In the genomic region with DNA sequence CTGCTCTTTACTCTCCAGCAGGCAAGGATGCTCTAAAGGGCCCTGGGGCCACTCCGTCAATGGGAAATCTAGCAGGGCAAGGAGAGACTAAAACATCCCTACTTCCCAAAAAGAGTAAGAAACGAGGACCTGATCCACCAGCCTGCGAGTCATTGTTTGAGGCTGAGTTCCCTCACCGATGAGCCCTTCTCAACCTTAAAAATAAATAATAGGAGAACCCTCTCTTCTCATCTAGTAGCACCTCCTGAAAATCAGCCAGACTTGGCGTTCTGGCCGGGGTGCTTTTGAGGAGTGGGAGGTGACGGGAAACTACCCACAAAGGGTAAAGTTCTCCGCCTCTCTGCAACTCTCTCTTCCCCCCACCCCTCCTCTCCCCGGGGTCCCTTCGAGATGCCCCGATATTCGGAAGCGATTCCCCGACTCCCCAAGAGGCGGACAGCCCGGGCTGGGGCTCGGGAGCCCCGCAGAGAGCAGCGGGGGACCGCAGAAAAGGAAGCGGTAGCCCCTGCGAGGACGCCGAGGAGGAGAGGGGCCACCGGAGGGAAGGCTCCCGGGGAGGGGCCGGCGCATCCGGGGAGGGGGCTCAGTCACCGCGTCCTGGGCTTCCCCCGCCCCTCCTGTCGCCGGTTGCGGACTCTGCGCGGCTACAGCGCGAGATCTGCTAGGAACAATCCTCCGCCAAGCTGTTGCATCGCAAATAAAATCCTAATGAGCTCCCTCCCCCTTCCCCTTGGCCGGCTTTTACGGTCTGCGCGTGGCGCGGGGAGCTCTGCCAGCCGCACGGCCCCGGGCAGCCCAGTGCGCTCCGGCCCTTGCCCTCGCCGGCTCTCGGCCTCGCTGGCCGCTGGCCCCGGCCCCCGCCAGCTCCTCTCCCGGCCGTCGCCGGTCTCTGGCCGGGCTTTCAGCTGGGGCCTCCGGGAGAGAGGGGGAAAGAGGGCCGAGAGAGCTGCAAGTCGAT, we compare ENCODE assay signal across 9 cellular contexts. TPM values are rescaled to one million over a fixed set of nuclear protein-coding genes. Genes with fewer than 3 reads are reported as not detected.
DNase-seq lines count a peak whose midpoint lies in the region; ATAC-seq, FAIRE-seq and TF ChIP-seq lines count a peak whose summit lies in the region.
"Had no signal": no experiment of that assay in that cellular context is flagged by ENCODE, and none has a peak within 500 bp of the region (broad histone marks: within the 10 kb centered on the region; RNA-seq: fewer than 3 reads in every experiment).

No MANE protein-coding gene starts in this region.

- H3K4me1 ChIP-seq in CD4-positive, CD25-positive, alpha-beta regulatory T cell (ENCODE audit: control insufficient read depth, insufficient read depth, low read length, poor library complexity, severe bottlenecking), result peaks cover 27% of the 10 kb centered on the region
- H3K4me1 ChIP-seq in KMS-11 (ENCODE audit: low read depth, poor library complexity, severe bottlenecking), result no peaks in the 10 kb centered on the region
- peaks cover 11% of the 10 kb centered on the region for H3K4me1 ChIP-seq in astrocyte (ENCODE audit: insufficient read depth, low read length)
- H3K4me1 ChIP-seq in lung (ENCODE audit: control insufficient read depth in 2 of 2, insufficient read depth in 2 of 2, low read length in 2 of 2), result peaks cover 0 to 14% of the 10 kb centered on the region in 2 donors

- H3K27ac ChIP-seq in CD4-positive, CD25-positive, alpha-beta regulatory T cell (ENCODE audit: insufficient read depth, low read length, poor library complexity, severe bottlenecking), result no peak overlapping the region
- no peak overlapping the region for H3K27ac ChIP-seq in KMS-11
- H3K27ac ChIP-seq in astrocyte (ENCODE audit: low read depth, low read length), result no peak overlapping the region
- no peak overlapping the region for H3K27ac ChIP-seq in lung (ENCODE audit: low read depth in 1 of 2, low read length in 1 of 2)
- H3K27ac ChIP-seq: HL-60 had no signal

- H3K27me3 ChIP-seq in CD4-positive, CD25-positive, alpha-beta regulatory T cell (ENCODE audit: control insufficient read depth, insufficient read depth, low read length), result peaks cover 55% of the 10 kb centered on the region
- H3K27me3 ChIP-seq in KMS-11 (ENCODE audit: insufficient read depth, low read depth) (peaks cover 61% of the 10 kb centered on the region), astrocyte (ENCODE audit: insufficient read depth, low read length) (peaks cover 97% of the 10 kb centered on the region), lung (ENCODE audit: control insufficient read depth, insufficient read depth) (peaks cover 23% of the 10 kb centered on the region)

- no peaks in the 10 kb centered on the region for H3K9me3 ChIP-seq in CD4-positive, CD25-positive, alpha-beta regulatory T cell (ENCODE audit: control insufficient read depth in 2 of 2, low read length in 2 of 2)
- peaks cover 12% of the 10 kb centered on the region for H3K9me3 ChIP-seq in astrocyte (ENCODE audit: insufficient read depth, low read depth, low read length)
- H3K9me3 ChIP-seq in lung (ENCODE audit: control insufficient read depth in 2 of 2, insufficient read depth in 1 of 2, low read length in 1 of 2), result peaks cover 0 to 7% of the 10 kb centered on the region in 2 donors

- peak overlapping the region; percentile 23 to 87 (median 74) for H3K4me3 Mint-ChIP-seq in CD4-positive, CD25-positive, alpha-beta regulatory T cell
- peak overlapping the region; percentile 40 for H3K4me3 Mint-ChIP-seq in astrocyte (ENCODE audit: unreplicated experiment)

- TF ChIP-seq CTCF in KMS-11 (conservative IDR thresholded peaks at IDR 0.05; ENCODE audit: low read depth, low read length) (no peak), astrocyte (IDR thresholded peaks at IDR 0.05; ENCODE audit: insufficient read depth, low read depth, low read length) (no peak), lung (IDR thresholded peaks at IDR 0.05; ENCODE audit: control extremely low read depth, extremely low read depth) (no peak)

- peak in 1 of 2 donors; percentile 19 for ATAC-seq in CD4-positive, CD25-positive, alpha-beta regulatory T cell (ENCODE audit: low read depth in 2 of 2)
- ATAC-seq in lung (ENCODE audit: insufficient read depth, low FRiP score) (peak; percentile 4), HG03521 (IDR thresholded peaks at IDR 0.05; ENCODE audit: unreplicated experiment) (no peak)

- H3K9ac ChIP-seq in KMS-11, result peak overlapping the region; percentile 78; the same call in 1 of the 2 replicates
- no peak overlapping the region for H3K9ac ChIP-seq in astrocyte (ENCODE audit: low read length)

- no peaks in the 10 kb centered on the region for H3K36me3 ChIP-seq in CD4-positive, CD25-positive, alpha-beta regulatory T cell (ENCODE audit: control insufficient read depth, insufficient read depth, low read length)
- H3K36me3 ChIP-seq in KMS-11 (ENCODE audit: insufficient read depth) (no peaks in the 10 kb centered on the region), astrocyte (ENCODE audit: insufficient read depth, low read length) (no peaks in the 10 kb centered on the region), lung (ENCODE audit: control insufficient read depth in 2 of 2, insufficient read depth in 2 of 2, low read length in 2 of 2) (no peaks in the 10 kb centered on the region)

- H3K27ac Mint-ChIP-seq in CD4-positive, CD25-positive, alpha-beta regulatory T cell, result no peak overlapping the region
- no peak overlapping the region for H3K27ac Mint-ChIP-seq in astrocyte (ENCODE audit: unreplicated experiment)

- H3K4me1 Mint-ChIP-seq in CD4-positive, CD25-positive, alpha-beta regulatory T cell, result peaks cover 0 to 21% (median 8%) of the 10 kb centered on the region in 4 donors
- H3K4me1 Mint-ChIP-seq in astrocyte (ENCODE audit: low read depth, unreplicated experiment), result no peaks in the 10 kb centered on the region

- peak in 1 of 3 donors; percentile 24 for DNase-seq in CD4-positive, CD25-positive, alpha-beta regulatory T cell
- DNase-seq in astrocyte (ENCODE audit: low read depth), result no peak
- no peak for DNase-seq in lung (ENCODE audit: low spot score)
- DNase-seq in NOMO-1 treated with dmso at 0.1 percent for 144 hours (lab: John Stamatoyannopoulos, UW; ENCODE audit: unreplicated experiment), result no peak
- DNase-seq in HPDE6-E6E7 (ENCODE audit: extremely low spot score), result no peak
- DNase-seq in activated CD8-positive, alpha-beta memory T cell treated with anti-CD3 and anti-CD28 coated beads for 24 hours, result no peak

- no peaks in the 10 kb centered on the region for H4K20me1 ChIP-seq in KMS-11 (ENCODE audit: insufficient read depth)
- peaks cover 6% of the 10 kb centered on the region for H4K20me1 ChIP-seq in astrocyte (ENCODE audit: insufficient read depth, low read length)

- FAIRE-seq in astrocyte (lab: Jason Lieb, UNC), result no peak

- H3K9me3 Mint-ChIP-seq in CD4-positive, CD25-positive, alpha-beta regulatory T cell, result peaks cover 0 to 2% (median 0%) of the 10 kb centered on the region in 7 donors
- peaks cover 26% of the 10 kb centered on the region for H3K9me3 Mint-ChIP-seq in astrocyte (ENCODE audit: unreplicated experiment)

- no peaks in the 10 kb centered on the region for H3K79me2 ChIP-seq in KMS-11 (ENCODE audit: insufficient read depth, low read depth)
- H3K79me2 ChIP-seq in astrocyte (ENCODE audit: insufficient read depth, low read length), result no peaks in the 10 kb centered on the region

- 2 to 3% methylated on average over 59 to 67 of the region's 67 CpGs for WGBS in lung, 2 donors

- H2AFZ ChIP-seq in KMS-11 (ENCODE audit: low read depth) (peak overlapping the region; percentile 94), astrocyte (ENCODE audit: low read depth, low read length) (peak overlapping the region; percentile 67)

- no peak overlapping the region for H3K4me3 ChIP-seq in CD4-positive, CD25-positive, alpha-beta regulatory T cell (ENCODE audit: low read depth, low read length)
- H3K4me3 ChIP-seq in KMS-11 (IDR thresholded peaks at IDR 0.05; ENCODE audit: insufficient read depth, low read depth, low read length), result no peak overlapping the region
- no peak overlapping the region for H3K4me3 ChIP-seq in astrocyte (ENCODE audit: insufficient read depth, low read depth, low read length)
- no peak overlapping the region for H3K4me3 ChIP-seq in lung

- H3K27me3 Mint-ChIP-seq in CD4-positive, CD25-positive, alpha-beta regulatory T cell, result peaks cover 86% of the 10 kb centered on the region
- peaks cover 86% of the 10 kb centered on the region for H3K27me3 Mint-ChIP-seq in astrocyte (ENCODE audit: low read depth, unreplicated experiment)

- no peaks in the 10 kb centered on the region for H3K36me3 Mint-ChIP-seq in CD4-positive, CD25-positive, alpha-beta regulatory T cell
- H3K36me3 Mint-ChIP-seq in astrocyte (ENCODE audit: low read depth, unreplicated experiment), result peaks cover 4% of the 10 kb centered on the region

- H3K4me2 ChIP-seq in KMS-11, result peak overlapping the region; percentile 89; the same call in 1 of the 2 replicates
- peak overlapping the region; percentile 78 for H3K4me2 ChIP-seq in astrocyte (ENCODE audit: low read length)

RNA-seq across cellular contexts. Expression of a gene that starts 1.3 kb away (rescaled TPM):
- total RNA-seq in CD4-positive, CD25-positive, alpha-beta regulatory T cell, result 0.25 TPM
- polyA plus RNA-seq in CD4-positive, CD25-positive, alpha-beta regulatory T cell, result not detected
- total RNA-seq in astrocyte (0.10 and 0.11 TPM in 2 replicates), lung (under 1 TPM in 1 of 2 donors, not detected in 1; 0.18 TPM)
- polyA plus RNA-seq in lung, result not detected

RNA-seq across cellular contexts. Expression of a gene that starts 9.7 kb away (rescaled TPM):
- total RNA-seq in CD4-positive, CD25-positive, alpha-beta regulatory T cell, result not detected
- polyA plus RNA-seq in CD4-positive, CD25-positive, alpha-beta regulatory T cell, result not detected
- total RNA-seq in astrocyte (not detected in 2 replicates), lung (under 1 TPM in 1 of 2 donors, not detected in 1; 0.31 TPM)
- under 1 TPM; 0.08 to 0.10 TPM for polyA plus RNA-seq in lung

RNA-seq across cellular contexts. Expression of a gene that starts 14.0 kb away (rescaled TPM):
- 2.1 TPM for total RNA-seq in CD4-positive, CD25-positive, alpha-beta regulatory T cell
- polyA plus RNA-seq in CD4-positive, CD25-positive, alpha-beta regulatory T cell, result 1 to 10 TPM in 3 of 4 donors, under 1 TPM in 1; 0.77 to 7.2 (median 2.1) TPM
- not detected in 2 replicates for total RNA-seq in astrocyte
- total RNA-seq in lung, result 1 to 10 TPM in 1 of 2 donors, under 1 TPM in 1; 0.43 to 3.3 TPM
- 1 to 10 TPM; 1.2 to 3.3 TPM for polyA plus RNA-seq in lung

RNA-seq across cellular contexts. Expression of a gene that starts 20.0 kb away (rescaled TPM):
- total RNA-seq in CD4-positive, CD25-positive, alpha-beta regulatory T cell, result not detected
- polyA plus RNA-seq in CD4-positive, CD25-positive, alpha-beta regulatory T cell, result not detected
- total RNA-seq in astrocyte (not detected in 2 replicates), lung (1 to 10 TPM; 6.1 to 7.5 TPM)
- 1 to 10 TPM; 5.3 to 5.4 TPM for polyA plus RNA-seq in lung

RNA-seq across cellular contexts. Expression of a gene that starts 31.2 kb away (rescaled TPM):
- total RNA-seq in CD4-positive, CD25-positive, alpha-beta regulatory T cell, result not detected
- not detected for polyA plus RNA-seq in CD4-positive, CD25-positive, alpha-beta regulatory T cell
- total RNA-seq in astrocyte, result not detected in 2 replicates
- total RNA-seq in lung, result 1 to 10 TPM; 2.6 to 2.9 TPM
- polyA plus RNA-seq in lung, result 1 to 10 TPM; 1.8 TPM
